ENCODE assay signal across 9 cellular contexts in the genomic region with DNA sequence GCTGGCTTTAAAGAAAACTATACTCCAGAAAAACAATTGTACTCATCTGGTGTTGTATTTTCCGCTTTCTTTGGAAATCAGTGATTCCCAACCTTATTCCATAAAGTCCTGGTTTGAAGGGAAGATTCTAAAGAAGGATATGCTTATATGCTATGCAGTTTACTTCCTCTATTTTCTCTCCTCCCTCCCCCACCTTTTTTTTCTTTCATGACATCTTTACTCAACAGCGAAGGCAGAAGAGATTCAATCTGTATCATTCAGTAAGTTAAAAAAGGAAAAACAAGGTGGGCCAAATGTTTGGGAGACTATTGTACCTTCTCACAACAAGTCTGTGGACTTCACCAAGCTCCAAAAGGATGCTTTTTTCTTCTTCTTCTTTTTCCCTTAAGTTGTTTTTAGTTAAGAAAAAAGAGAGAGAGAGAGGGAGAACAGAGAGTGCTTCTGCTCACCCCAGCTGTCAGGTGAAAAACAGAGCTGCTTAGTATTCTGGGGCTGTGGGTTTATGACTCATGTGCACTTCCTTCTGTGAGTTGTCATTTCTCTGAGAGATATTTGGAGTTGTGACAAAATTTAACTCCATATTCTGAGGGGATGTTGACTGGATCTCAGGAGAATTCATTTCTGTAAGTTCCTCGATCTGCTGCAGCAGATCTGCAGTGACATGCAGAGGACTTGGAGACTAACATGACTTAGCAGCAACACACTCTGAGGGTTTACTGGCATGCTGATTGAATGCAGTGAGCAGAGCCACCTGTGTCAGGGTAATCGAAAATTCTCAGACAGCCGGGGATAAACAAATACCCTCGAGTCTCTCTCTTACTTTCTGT.
A peak's percentile ranks its signal among the peaks of the same experiment; 100 is the strongest.
DNase-seq lines count a peak whose midpoint lies in the region; ATAC-seq, FAIRE-seq and TF ChIP-seq lines count a peak whose summit lies in the region.
"Had no signal": no experiment of that assay in that cellular context is flagged by ENCODE, and none has a peak within 500 bp of the region (broad histone marks: within the 10 kb centered on the region; RNA-seq: fewer than 3 reads in every experiment).

No MANE protein-coding gene starts in this region.

- WGBS in K562 (ENCODE audit: insufficient coverage, low coverage, missing lambda C conversion rate): 8% methylated on average over 6 of the region's 6 CpGs
- no CpG with 5 or more reads among the region's 6 CpGs for WGBS in mesendoderm (ENCODE audit: extremely low coverage, insufficient coverage, low lambda C conversion rate)
- WGBS in psoas muscle, 3 donors: 28 to 31% (median 31%) methylated on average over 6 of the region's 6 CpGs

- FAIRE-seq in K562 (lab: Jason Lieb, UNC): peak; percentile 92

- 0 out of 2 replicates have a peak, but pooled peaks have one; percentile 34 for TF ChIP-seq POLR2A in K562 (conservative IDR thresholded peaks at IDR 0.05)

- H3K9me1 ChIP-seq in K562 (ENCODE audit: control insufficient read depth, insufficient read depth, low read length): no peaks in the 10 kb centered on the region

- peak overlapping the region; percentile 16 for H4K5ac ChIP-seq in mesendoderm (ENCODE audit: low read length)

- DNase-seq in T-cell (peak in 33 of 34 experiments; percentile 1 to 69 (median 38)), K562 (ENCODE audit: extremely low read depth in 1 of 4, low spot score in 3 of 4) (peak in 2 of 4 experiments; percentile 39 to 53), mesendoderm (no peak), psoas muscle (no peak)

- H3K79me1 ChIP-seq in mesendoderm (ENCODE audit: low read length): no peaks in the 10 kb centered on the region

- H3K9me3 ChIP-seq in BLaER1 treated with 17β-estradiol and CSF1 and Interleukin-3, amounts not matched to agents 10 nM and 100 nM (replicated peaks in 1 of 11): no peaks in the 10 kb centered on the region
- H3K9me3 ChIP-seq in K562 (replicated peaks; ENCODE audit: control insufficient read depth, insufficient read depth, low read depth, low read length): no peaks in the 10 kb centered on the region
- no peaks in the 10 kb centered on the region for H3K9me3 ChIP-seq in stomach smooth muscle (ENCODE audit: control insufficient read depth in 2 of 2, low read length in 2 of 2)
- H3K9me3 ChIP-seq in psoas muscle: no peaks in the 10 kb centered on the region

- H3K4me2 ChIP-seq in BLaER1 treated with 17β-estradiol and CSF1 and Interleukin-3, amounts not matched to agents 10 nM and 100 nM: peak overlapping the region; percentile 72 to 86 (median 79)
- peak overlapping the region; percentile 69 for H3K4me2 ChIP-seq in K562 (ENCODE audit: insufficient read depth, low read length)
- H3K4me2 ChIP-seq in mesendoderm (ENCODE audit: low read length): no peak overlapping the region

- in situ Hi-C loops in K562 (cut with MboI): no loop called here

- no peak overlapping the region for H3K56ac ChIP-seq in mesendoderm (ENCODE audit: low read length)

- H3K36me3 Mint-ChIP-seq in T-cell: no peaks in the 10 kb centered on the region

- H2BK120ac ChIP-seq in mesendoderm (ENCODE audit: low read depth, low read length): no peak overlapping the region

- peak overlapping the region in 10 of 11 experiments; percentile 26 to 88 (median 78); a peak in 21 of 22 replicates for H3K27ac ChIP-seq in BLaER1 treated with 17β-estradiol and CSF1 and Interleukin-3, amounts not matched to agents 10 nM and 100 nM
- peak overlapping the region; percentile 80 for H3K27ac ChIP-seq in K562 (ENCODE audit: extremely low read depth, low read depth, low read length)
- no peak overlapping the region for H3K27ac ChIP-seq in mesendoderm (ENCODE audit: low read depth, low read length)
- peak overlapping the region; percentile 50 for H3K27ac ChIP-seq in stomach smooth muscle (ENCODE audit: low read length)
- no peak overlapping the region for H3K27ac ChIP-seq in psoas muscle

- no peak for TF ChIP-seq CTCF in K562 (IDR thresholded peaks at IDR 0.05 in 2 of 3, conservative IDR thresholded peaks at IDR 0.05 in 1 of 3; ENCODE audit: insufficient read depth in 2 of 3, low read depth in 1 of 3, low read length in 3 of 3)
- TF ChIP-seq CTCF in psoas muscle (IDR thresholded peaks at IDR 0.05): no peak

- no peak overlapping the region for H3K23ac ChIP-seq in mesendoderm (ENCODE audit: low read length)

- no peak; the same call in 1 of the 2 replicates for TF ChIP-seq EP300 in K562 (IDR thresholded peaks at IDR 0.05; ENCODE audit: low read length)

- TF ChIP-seq RAD21 in K562 (CRISPR knock-in tag; conservative IDR thresholded peaks at IDR 0.05 in 1 of 2, IDR thresholded peaks at IDR 0.05 in 1 of 2): no peak

- no peak overlapping the region for H2AK5ac ChIP-seq in mesendoderm (ENCODE audit: low read length)

- peaks cover 0 to 5% (median 0%) of the 10 kb centered on the region in 11 experiments; a peak in 1 of 22 replicates for H4K20me1 ChIP-seq in BLaER1 treated with 17β-estradiol and CSF1 and Interleukin-3, amounts not matched to agents 10 nM and 100 nM
- no peaks in the 10 kb centered on the region for H4K20me1 ChIP-seq in K562 (replicated peaks; ENCODE audit: control insufficient read depth, insufficient read depth, low read length)

- H3K27me3 Mint-ChIP-seq in T-cell: peaks cover 0 to 1% of the 10 kb centered on the region in 2 donors

- H3K36me3 ChIP-seq in BLaER1 treated with 17β-estradiol and CSF1 and Interleukin-3, amounts not matched to agents 10 nM and 100 nM: no peaks in the 10 kb centered on the region
- H3K36me3 ChIP-seq in K562 (ENCODE audit: control insufficient read depth, insufficient read depth, low read length) (no peaks in the 10 kb centered on the region), mesendoderm (ENCODE audit: control insufficient read depth, insufficient read depth, low read length) (no peaks in the 10 kb centered on the region), stomach smooth muscle (ENCODE audit: control insufficient read depth in 2 of 2, insufficient read depth in 2 of 2, low read length in 2 of 2) (no peaks in the 10 kb centered on the region), psoas muscle (ENCODE audit: insufficient read depth in 1 of 2, low read depth in 1 of 2) (no peaks in the 10 kb centered on the region)

- ATAC-seq in GM19452 (IDR thresholded peaks at IDR 0.05; ENCODE audit: unreplicated experiment) (peak; percentile 87), HG03469 (IDR thresholded peaks at IDR 0.05; ENCODE audit: unreplicated experiment) (peak; percentile 66), T-cell (replicated peaks in 1 of 4) (peak; percentile 89 to 95 (median 90)), K562 (peak; percentile 85), psoas muscle (no peak)

- H4K8ac ChIP-seq in mesendoderm (ENCODE audit: low read depth, low read length): no peak overlapping the region

- H2BK5ac ChIP-seq in mesendoderm (ENCODE audit: low read length): no peak overlapping the region

- peaks cover 28 to 38% (median 32%) of the 10 kb centered on the region in 10 experiments for H3K4me1 ChIP-seq in BLaER1 treated with 17β-estradiol and CSF1 and Interleukin-3, amounts not matched to agents 10 nM and 100 nM
- H3K4me1 ChIP-seq in K562 (replicated peaks in 1 of 2; ENCODE audit: control insufficient read depth in 2 of 2, insufficient read depth in 2 of 2, low read length in 2 of 2) (peaks cover 0 to 38% of the 10 kb centered on the region in 2 experiments; a peak in 3 of 5 replicates), mesendoderm (ENCODE audit: control insufficient read depth, low read depth, low read length) (no peaks in the 10 kb centered on the region), stomach smooth muscle (ENCODE audit: control insufficient read depth, insufficient read depth, low read length) (peaks cover 9% of the 10 kb centered on the region), psoas muscle (no peaks in the 10 kb centered on the region)

- H3K18ac ChIP-seq in mesendoderm (ENCODE audit: low read length): no peak overlapping the region

- no peaks in the 10 kb centered on the region for H3K27me3 ChIP-seq in BLaER1 treated with 17β-estradiol and CSF1 and Interleukin-3, amounts not matched to agents 10 nM and 100 nM
- no peaks in the 10 kb centered on the region for H3K27me3 ChIP-seq in K562 (ENCODE audit: control insufficient read depth in 2 of 2, insufficient read depth in 2 of 2, low read length in 2 of 2)
- H3K27me3 ChIP-seq in mesendoderm (ENCODE audit: insufficient read depth, low read length, poor library complexity): no peaks in the 10 kb centered on the region
- no peaks in the 10 kb centered on the region for H3K27me3 ChIP-seq in stomach smooth muscle (ENCODE audit: control insufficient read depth in 1 of 2, insufficient read depth in 2 of 2, low read length in 2 of 2)
- no peaks in the 10 kb centered on the region for H3K27me3 ChIP-seq in psoas muscle (ENCODE audit: insufficient read depth in 3 of 3, low read length in 2 of 3)

- H3K9me3 Mint-ChIP-seq in T-cell: no peaks in the 10 kb centered on the region
- H3K9me3 Mint-ChIP-seq: neural crest cell had no signal

- BruUV-seq in K562 (replicated peaks; lab: Mats Ljungman, UMichigan): no TSS peak

- H3K27ac Mint-ChIP-seq in T-cell: peak overlapping the region; percentile 84 to 92

- no peak overlapping the region for H3K4ac ChIP-seq in mesendoderm (ENCODE audit: low read depth, low read length)

- H3K79me2 ChIP-seq in K562 (ENCODE audit: control insufficient read depth, insufficient read depth, low read length) (no peaks in the 10 kb centered on the region), mesendoderm (ENCODE audit: control insufficient read depth, insufficient read depth, low read length) (no peaks in the 10 kb centered on the region)

- CTCF ChIA-PET in T-cell (lab: Charles Lee): interaction anchor here (0.6 to 3.4 kb wide), 10 partner anchors 10 to 1634 kb away, joined by 3 to 13 read pairs (median 4); no protein-coding TSS in a partner anchor
- CTCF ChIA-PET in K562 (lab: Yijun Ruan, JAX; ENCODE audit: low intra/inter-chr PET ratio): interaction anchor here (0.6 kb wide), 2 partner anchors 26 to 488 kb away, joined by 3 read pairs; no protein-coding TSS in a partner anchor

- H3K9ac ChIP-seq in BLaER1 treated with 17β-estradiol and CSF1 and Interleukin-3, amounts not matched to agents 10 nM and 100 nM: peak overlapping the region in 10 of 11 experiments; percentile 16 to 78 (median 56); a peak in 18 of 22 replicates
- peak overlapping the region; percentile 39 to 53; a peak in 3 of 4 replicates for H3K9ac ChIP-seq in K562 (ENCODE audit: insufficient read depth in 1 of 2, low read depth in 2 of 2, low read length in 2 of 2)
- H3K9ac ChIP-seq in mesendoderm (ENCODE audit: low read length): no peak overlapping the region
- peak overlapping the region in 1 of 2 donors; percentile 36 for H3K9ac ChIP-seq in stomach smooth muscle (ENCODE audit: low read length in 2 of 2)

- intact Hi-C loops in K562 (cut with micrococcal nuclease) (no loop called here), psoas muscle (cut with DNase I) (no loop called here)

- H2AFZ ChIP-seq in K562 (ENCODE audit: low read depth, low read length): peak overlapping the region; percentile 81

- peak overlapping the region in 7 of 10 experiments; percentile 5 to 35 (median 14); a peak in 10 of 20 replicates for H3K4me3 ChIP-seq in BLaER1 treated with 17β-estradiol and CSF1 and Interleukin-3, amounts not matched to agents 10 nM and 100 nM
- H3K4me3 ChIP-seq in K562 (0 out of 2 replicates have a peak overlapping the region, but pooled peaks have one; percentile 5), mesendoderm (ENCODE audit: low read length) (no peak overlapping the region), stomach smooth muscle (ENCODE audit: low read length in 2 of 2) (peak overlapping the region; percentile 16 to 55), psoas muscle (no peak overlapping the region)

- peak overlapping the region; percentile 54 to 76 (median 74) for H3K4me3 Mint-ChIP-seq in T-cell
- H3K4me3 Mint-ChIP-seq: neural crest cell had no signal

- POLR2A ChIA-PET in T-cell (lab: Charles Lee) (interaction anchor here (0.7 to 1.9 kb wide), 3 partner anchors 10 to 24 kb away, joined by 3 to 5 read pairs (median 4); no protein-coding TSS in a partner anchor), K562 (lab: Yijun Ruan, JAX) (interaction anchor here (0.6 to 2.3 kb wide), 4 partner anchors 8 to 103 kb away, joined by 3 to 13 read pairs (median 6); no protein-coding TSS in a partner anchor)

- H3K4me1 Mint-ChIP-seq in T-cell: peaks cover 37 to 48% (median 47%) of the 10 kb centered on the region in 3 donors
- H3K4me1 Mint-ChIP-seq: neural crest cell had no signal

- H2BK15ac ChIP-seq in mesendoderm (replicated peaks; ENCODE audit: low read depth): no peak overlapping the region

Comparison
In these comparisons a context has a peak if more than half of its experiments do, and no peak if none do; other contexts are left out.
1. H3K27ac ChIP-seq: peak in BLaER1 treated with 17β-estradiol and CSF1 and Interleukin-3, amounts not matched to agents 10 nM and 100 nM (10 of 11), K562 (single experiment) and stomach smooth muscle (single experiment); none in mesendoderm (single experiment) and psoas muscle (single experiment).
2. H3K4me3 ChIP-seq: peak in BLaER1 treated with 17β-estradiol and CSF1 and Interleukin-3, amounts not matched to agents 10 nM and 100 nM (7 of 10), K562 (single experiment) and stomach smooth muscle (2 of 2); none in mesendoderm (single experiment) and psoas muscle (single experiment).
3. ATAC-seq: peak in GM19452 (single experiment), HG03469 (single experiment), T-cell (4 of 4) and K562 (single experiment); none in psoas muscle (0 of 4).
4. DNase-seq: peak in T-cell (33 of 34); none in mesendoderm (single experiment) and psoas muscle (0 of 2).